ENCODE assay signal across 1 cellular context in the genomic region with DNA sequence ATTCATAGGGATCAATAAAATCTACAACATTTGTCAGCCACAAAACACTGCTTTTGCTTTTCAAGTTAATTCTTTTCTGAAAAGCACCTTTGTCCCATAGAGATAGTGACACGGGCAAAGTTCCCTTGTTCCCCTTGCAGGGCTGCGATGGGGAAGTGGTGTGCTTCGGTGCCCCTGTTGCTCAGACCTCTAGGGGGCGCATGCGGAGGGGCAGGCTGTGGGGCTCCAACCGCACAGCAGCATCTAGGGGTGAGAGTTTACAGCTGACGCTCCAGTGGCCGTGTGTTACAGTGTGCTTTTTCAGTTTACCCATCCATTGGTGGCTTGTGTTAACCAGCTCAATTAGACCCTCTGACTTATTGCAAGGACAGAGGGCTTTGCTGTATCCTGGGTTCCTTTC.
TF ChIP-seq lines count a peak whose summit lies in the region.

No MANE protein-coding gene starts in this region.

TF ChIP-seq in HepG2, 621 proteins besides CTCF, POLR2A, EP300 and RAD21 (continued from another document and continues in another):
- no peak for TF ChIP-seq ZNF75D (CRISPR knock-in tag; IDR thresholded peaks at IDR 0.05; ENCODE audit: borderline replicate concordance)
- TF ChIP-seq, protein P1, sequence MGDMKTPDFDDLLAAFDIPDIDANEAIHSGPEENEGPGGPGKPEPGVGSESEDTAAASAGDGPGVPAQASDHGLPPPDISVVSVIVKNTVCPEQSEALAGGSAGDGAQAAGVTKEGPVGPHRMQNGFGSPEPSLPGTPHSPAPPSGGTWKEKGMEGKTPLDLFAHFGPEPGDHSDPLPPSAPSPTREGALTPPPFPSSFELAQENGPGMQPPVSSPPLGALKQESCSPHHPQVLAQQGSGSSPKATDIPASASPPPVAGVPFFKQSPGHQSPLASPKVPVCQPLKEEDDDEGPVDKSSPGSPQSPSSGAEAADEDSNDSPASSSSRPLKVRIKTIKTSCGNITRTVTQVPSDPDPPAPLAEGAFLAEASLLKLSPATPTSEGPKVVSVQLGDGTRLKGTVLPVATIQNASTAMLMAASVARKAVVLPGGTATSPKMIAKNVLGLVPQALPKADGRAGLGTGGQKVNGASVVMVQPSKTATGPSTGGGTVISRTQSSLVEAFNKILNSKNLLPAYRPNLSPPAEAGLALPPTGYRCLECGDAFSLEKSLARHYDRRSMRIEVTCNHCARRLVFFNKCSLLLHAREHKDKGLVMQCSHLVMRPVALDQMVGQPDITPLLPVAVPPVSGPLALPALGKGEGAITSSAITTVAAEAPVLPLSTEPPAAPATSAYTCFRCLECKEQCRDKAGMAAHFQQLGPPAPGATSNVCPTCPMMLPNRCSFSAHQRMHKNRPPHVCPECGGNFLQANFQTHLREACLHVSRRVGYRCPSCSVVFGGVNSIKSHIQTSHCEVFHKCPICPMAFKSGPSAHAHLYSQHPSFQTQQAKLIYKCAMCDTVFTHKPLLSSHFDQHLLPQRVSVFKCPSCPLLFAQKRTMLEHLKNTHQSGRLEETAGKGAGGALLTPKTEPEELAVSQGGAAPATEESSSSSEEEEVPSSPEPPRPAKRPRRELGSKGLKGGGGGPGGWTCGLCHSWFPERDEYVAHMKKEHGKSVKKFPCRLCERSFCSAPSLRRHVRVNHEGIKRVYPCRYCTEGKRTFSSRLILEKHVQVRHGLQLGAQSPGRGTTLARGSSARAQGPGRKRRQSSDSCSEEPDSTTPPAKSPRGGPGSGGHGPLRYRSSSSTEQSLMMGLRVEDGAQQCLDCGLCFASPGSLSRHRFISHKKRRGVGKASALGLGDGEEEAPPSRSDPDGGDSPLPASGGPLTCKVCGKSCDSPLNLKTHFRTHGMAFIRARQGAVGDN (CRISPR knock-in tag; IDR thresholded peaks at IDR 0.05), result peak; percentile 33
- TF ChIP-seq RXRB (CRISPR knock-in tag; IDR thresholded peaks at IDR 0.05; ENCODE audit: borderline replicate concordance), result peak; percentile 64
- no peak for TF ChIP-seq ZNF678 (CRISPR knock-in tag; IDR thresholded peaks at IDR 0.05)
- no peak for TF ChIP-seq SOX13 (IDR thresholded peaks at IDR 0.05)
- 0 out of 4 replicates have a peak, but pooled peaks of 1 of the 2 experiments have one; percentile 25 for TF ChIP-seq SOX13 (CRISPR knock-in tag; conservative IDR thresholded peaks at IDR 0.05 in 1 of 2, IDR thresholded peaks at IDR 0.05 in 1 of 2)
- TF ChIP-seq CBX2 (IDR thresholded peaks at IDR 0.05; ENCODE audit: low read depth, low read length), result no peak
- no peak for TF ChIP-seq CBX2 (CRISPR knock-in tag; IDR thresholded peaks at IDR 0.05; ENCODE audit: low read depth)
- peak; percentile 25; the same call in 1 of the 2 replicates for TF ChIP-seq MYC (CRISPR knock-in tag; IDR thresholded peaks at IDR 0.05; ENCODE audit: borderline replicate concordance)
- TF ChIP-seq, protein P2, sequence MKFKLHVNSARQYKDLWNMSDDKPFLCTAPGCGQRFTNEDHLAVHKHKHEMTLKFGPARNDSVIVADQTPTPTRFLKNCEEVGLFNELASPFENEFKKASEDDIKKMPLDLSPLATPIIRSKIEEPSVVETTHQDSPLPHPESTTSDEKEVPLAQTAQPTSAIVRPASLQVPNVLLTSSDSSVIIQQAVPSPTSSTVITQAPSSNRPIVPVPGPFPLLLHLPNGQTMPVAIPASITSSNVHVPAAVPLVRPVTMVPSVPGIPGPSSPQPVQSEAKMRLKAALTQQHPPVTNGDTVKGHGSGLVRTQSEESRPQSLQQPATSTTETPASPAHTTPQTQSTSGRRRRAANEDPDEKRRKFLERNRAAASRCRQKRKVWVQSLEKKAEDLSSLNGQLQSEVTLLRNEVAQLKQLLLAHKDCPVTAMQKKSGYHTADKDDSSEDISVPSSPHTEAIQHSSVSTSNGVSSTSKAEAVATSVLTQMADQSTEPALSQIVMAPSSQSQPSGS (CRISPR knock-in tag; IDR thresholded peaks at IDR 0.05), result 0 out of 2 replicates have a peak, but pooled peaks have one; percentile 44
- TF ChIP-seq, protein P3, sequence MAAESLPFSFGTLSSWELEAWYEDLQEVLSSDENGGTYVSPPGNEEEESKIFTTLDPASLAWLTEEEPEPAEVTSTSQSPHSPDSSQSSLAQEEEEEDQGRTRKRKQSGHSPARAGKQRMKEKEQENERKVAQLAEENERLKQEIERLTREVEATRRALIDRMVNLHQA (CRISPR knock-in tag; IDR thresholded peaks at IDR 0.05), result no peak
- TF ChIP-seq CREM (IDR thresholded peaks at IDR 0.05), result no peak
- TF ChIP-seq CREM (CRISPR knock-in tag; IDR thresholded peaks at IDR 0.05), result no peak
- TF ChIP-seq ZNF749 (CRISPR knock-in tag; IDR thresholded peaks at IDR 0.05; ENCODE audit: borderline replicate concordance), result no peak
- TF ChIP-seq PRMT3 (CRISPR knock-in tag; IDR thresholded peaks at IDR 0.05; ENCODE audit: borderline replicate concordance, low read depth), result no peak
- TF ChIP-seq, protein P4, sequence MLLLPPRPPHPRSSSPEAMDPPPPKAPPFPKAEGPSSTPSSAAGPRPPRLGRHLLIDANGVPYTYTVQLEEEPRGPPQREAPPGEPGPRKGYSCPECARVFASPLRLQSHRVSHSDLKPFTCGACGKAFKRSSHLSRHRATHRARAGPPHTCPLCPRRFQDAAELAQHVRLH (CRISPR knock-in tag; IDR thresholded peaks at IDR 0.05; ENCODE audit: borderline replicate concordance, low read depth), result peak; percentile 28; the same call in 1 of the 2 replicates
- TF ChIP-seq ZNF607 (CRISPR knock-in tag; IDR thresholded peaks at IDR 0.05; ENCODE audit: borderline replicate concordance), result no peak
- TF ChIP-seq MYNN (CRISPR knock-in tag; IDR thresholded peaks at IDR 0.05; ENCODE audit: low read depth), result no peak
- 0 out of 2 replicates have a peak, but pooled peaks have one; percentile 25 for TF ChIP-seq TARDBP (CRISPR knock-in tag; IDR thresholded peaks at IDR 0.05)
- TF ChIP-seq, protein P5, sequence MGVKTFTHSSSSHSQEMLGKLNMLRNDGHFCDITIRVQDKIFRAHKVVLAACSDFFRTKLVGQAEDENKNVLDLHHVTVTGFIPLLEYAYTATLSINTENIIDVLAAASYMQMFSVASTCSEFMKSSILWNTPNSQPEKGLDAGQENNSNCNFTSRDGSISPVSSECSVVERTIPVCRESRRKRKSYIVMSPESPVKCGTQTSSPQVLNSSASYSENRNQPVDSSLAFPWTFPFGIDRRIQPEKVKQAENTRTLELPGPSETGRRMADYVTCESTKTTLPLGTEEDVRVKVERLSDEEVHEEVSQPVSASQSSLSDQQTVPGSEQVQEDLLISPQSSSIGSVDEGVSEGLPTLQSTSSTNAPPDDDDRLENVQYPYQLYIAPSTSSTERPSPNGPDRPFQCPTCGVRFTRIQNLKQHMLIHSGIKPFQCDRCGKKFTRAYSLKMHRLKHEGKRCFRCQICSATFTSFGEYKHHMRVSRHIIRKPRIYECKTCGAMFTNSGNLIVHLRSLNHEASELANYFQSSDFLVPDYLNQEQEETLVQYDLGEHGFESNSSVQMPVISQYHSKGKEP (CRISPR knock-in tag; IDR thresholded peaks at IDR 0.05), result 0 out of 2 replicates have a peak, but pooled peaks have one; percentile 24
- TF ChIP-seq CCDC6 (CRISPR knock-in tag; IDR thresholded peaks at IDR 0.05), result peak; percentile 28; the same call in 1 of the 2 replicates
- TF ChIP-seq ZNF572 (CRISPR knock-in tag; IDR thresholded peaks at IDR 0.05), result no peak
- TF ChIP-seq CBX5 (CRISPR knock-in tag; IDR thresholded peaks at IDR 0.05; ENCODE audit: borderline replicate concordance), result 0 out of 2 replicates have a peak, but pooled peaks have one; percentile 22
- TF ChIP-seq NFE2L2 (IDR thresholded peaks at IDR 0.05; ENCODE audit: low read length), result no peak
- peak; percentile 46; the same call in 1 of the 2 replicates for TF ChIP-seq HDAC2 (CRISPR knock-in tag; IDR thresholded peaks at IDR 0.05)
- TF ChIP-seq KAT8 (CRISPR knock-in tag; IDR thresholded peaks at IDR 0.05), result no peak
- no peak for TF ChIP-seq YEATS2 (CRISPR knock-in tag; IDR thresholded peaks at IDR 0.05; ENCODE audit: borderline replicate concordance)
- TF ChIP-seq EEA1 (CRISPR knock-in tag; IDR thresholded peaks at IDR 0.05; ENCODE audit: borderline replicate concordance), result no peak
- TF ChIP-seq ZNF841 (CRISPR knock-in tag; IDR thresholded peaks at IDR 0.05; ENCODE audit: borderline replicate concordance), result no peak
- TF ChIP-seq ZNF782 (CRISPR knock-in tag; IDR thresholded peaks at IDR 0.05; ENCODE audit: borderline replicate concordance), result peak; percentile 56; the same call in 1 of the 2 replicates
- TF ChIP-seq ISX (CRISPR knock-in tag; conservative IDR thresholded peaks at IDR 0.05), result no peak
- no peak for TF ChIP-seq MIER3 (CRISPR knock-in tag; IDR thresholded peaks at IDR 0.05; ENCODE audit: borderline replicate concordance)
- TF ChIP-seq ZNF850 (CRISPR knock-in tag; conservative IDR thresholded peaks at IDR 0.05), result no peak
- TF ChIP-seq MEIS1 (CRISPR knock-in tag; IDR thresholded peaks at IDR 0.05; ENCODE audit: borderline replicate concordance), result no peak
- TF ChIP-seq, protein P6, sequence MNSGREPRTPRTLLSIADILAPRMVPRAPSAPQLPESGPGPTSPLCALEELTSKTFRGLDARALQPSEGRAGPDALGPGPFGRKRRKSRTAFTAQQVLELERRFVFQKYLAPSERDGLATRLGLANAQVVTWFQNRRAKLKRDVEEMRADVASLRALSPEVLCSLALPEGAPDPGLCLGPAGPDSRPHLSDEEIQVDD (CRISPR knock-in tag; IDR thresholded peaks at IDR 0.05; ENCODE audit: borderline replicate concordance), result no peak
- no peak for TF ChIP-seq U2AF2 (IDR thresholded peaks at IDR 0.05; ENCODE audit: low read depth, low read length)
- peak; percentile 55 for TF ChIP-seq STAG1 (CRISPR knock-in tag; IDR thresholded peaks at IDR 0.05)
- no peak for TF ChIP-seq SIN3B (IDR thresholded peaks at IDR 0.05; ENCODE audit: low read length)
- peak; percentile 68 for TF ChIP-seq SALL1 (CRISPR knock-in tag; IDR thresholded peaks at IDR 0.05)
- TF ChIP-seq ZFYVE20 (CRISPR knock-in tag; IDR thresholded peaks at IDR 0.05; ENCODE audit: borderline replicate concordance, low read depth), result no peak
- TF ChIP-seq, protein P7, sequence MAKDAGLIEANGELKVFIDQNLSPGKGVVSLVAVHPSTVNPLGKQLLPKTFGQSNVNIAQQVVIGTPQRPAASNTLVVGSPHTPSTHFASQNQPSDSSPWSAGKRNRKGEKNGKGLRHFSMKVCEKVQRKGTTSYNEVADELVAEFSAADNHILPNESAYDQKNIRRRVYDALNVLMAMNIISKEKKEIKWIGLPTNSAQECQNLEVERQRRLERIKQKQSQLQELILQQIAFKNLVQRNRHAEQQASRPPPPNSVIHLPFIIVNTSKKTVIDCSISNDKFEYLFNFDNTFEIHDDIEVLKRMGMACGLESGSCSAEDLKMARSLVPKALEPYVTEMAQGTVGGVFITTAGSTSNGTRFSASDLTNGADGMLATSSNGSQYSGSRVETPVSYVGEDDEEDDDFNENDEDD (CRISPR knock-in tag; IDR thresholded peaks at IDR 0.05; ENCODE audit: borderline replicate concordance), result no peak
- TF ChIP-seq, protein P8, sequence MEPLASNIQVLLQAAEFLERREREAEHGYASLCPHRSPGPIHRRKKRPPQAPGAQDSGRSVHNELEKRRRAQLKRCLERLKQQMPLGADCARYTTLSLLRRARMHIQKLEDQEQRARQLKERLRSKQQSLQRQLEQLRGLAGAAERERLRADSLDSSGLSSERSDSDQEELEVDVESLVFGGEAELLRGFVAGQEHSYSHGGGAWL (CRISPR knock-in tag; IDR thresholded peaks at IDR 0.05), result no peak
- TF ChIP-seq, protein P9, sequence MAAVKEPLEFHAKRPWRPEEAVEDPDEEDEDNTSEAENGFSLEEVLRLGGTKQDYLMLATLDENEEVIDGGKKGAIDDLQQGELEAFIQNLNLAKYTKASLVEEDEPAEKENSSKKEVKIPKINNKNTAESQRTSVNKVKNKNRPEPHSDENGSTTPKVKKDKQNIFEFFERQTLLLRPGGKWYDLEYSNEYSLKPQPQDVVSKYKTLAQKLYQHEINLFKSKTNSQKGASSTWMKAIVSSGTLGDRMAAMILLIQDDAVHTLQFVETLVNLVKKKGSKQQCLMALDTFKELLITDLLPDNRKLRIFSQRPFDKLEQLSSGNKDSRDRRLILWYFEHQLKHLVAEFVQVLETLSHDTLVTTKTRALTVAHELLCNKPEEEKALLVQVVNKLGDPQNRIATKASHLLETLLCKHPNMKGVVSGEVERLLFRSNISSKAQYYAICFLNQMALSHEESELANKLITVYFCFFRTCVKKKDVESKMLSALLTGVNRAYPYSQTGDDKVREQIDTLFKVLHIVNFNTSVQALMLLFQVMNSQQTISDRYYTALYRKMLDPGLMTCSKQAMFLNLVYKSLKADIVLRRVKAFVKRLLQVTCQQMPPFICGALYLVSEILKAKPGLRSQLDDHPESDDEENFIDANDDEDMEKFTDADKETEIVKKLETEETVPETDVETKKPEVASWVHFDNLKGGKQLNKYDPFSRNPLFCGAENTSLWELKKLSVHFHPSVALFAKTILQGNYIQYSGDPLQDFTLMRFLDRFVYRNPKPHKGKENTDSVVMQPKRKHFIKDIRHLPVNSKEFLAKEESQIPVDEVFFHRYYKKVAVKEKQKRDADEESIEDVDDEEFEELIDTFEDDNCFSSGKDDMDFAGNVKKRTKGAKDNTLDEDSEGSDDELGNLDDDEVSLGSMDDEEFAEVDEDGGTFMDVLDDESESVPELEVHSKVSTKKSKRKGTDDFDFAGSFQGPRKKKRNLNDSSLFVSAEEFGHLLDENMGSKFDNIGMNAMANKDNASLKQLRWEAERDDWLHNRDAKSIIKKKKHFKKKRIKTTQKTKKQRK (IDR thresholded peaks at IDR 0.05; ENCODE audit: low read length), result no peak
- TF ChIP-seq, protein P10, sequence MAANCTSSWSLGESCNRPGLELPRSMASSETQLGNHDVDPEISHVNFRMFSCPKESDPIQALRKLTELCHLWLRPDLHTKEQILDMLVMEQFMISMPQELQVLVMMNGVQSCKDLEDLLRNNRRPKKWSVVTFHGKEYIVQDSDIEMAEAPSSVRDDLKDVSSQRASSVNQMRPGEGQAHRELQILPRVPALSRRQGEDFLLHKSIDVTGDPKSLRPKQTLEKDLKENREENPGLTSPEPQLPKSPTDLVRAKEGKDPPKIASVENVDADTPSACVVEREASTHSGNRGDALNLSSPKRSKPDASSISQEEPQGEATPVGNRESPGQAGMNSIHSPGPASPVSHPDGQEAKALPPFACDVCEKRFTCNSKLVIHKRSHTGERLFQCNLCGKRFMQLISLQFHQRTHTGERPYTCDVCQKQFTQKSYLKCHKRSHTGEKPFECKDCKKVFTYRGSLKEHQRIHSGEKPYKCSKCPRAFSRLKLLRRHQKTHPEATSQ (CRISPR knock-in tag; IDR thresholded peaks at IDR 0.05; ENCODE audit: borderline replicate concordance), result no peak
- TF ChIP-seq ZNF224 (CRISPR knock-in tag; IDR thresholded peaks at IDR 0.05), result no peak
- TF ChIP-seq ZNF737 (CRISPR knock-in tag; IDR thresholded peaks at IDR 0.05; ENCODE audit: borderline replicate concordance), result no peak
- 0 out of 2 replicates have a peak, but pooled peaks have one; percentile 38 for TF ChIP-seq CBFB (CRISPR knock-in tag; IDR thresholded peaks at IDR 0.05)
- TF ChIP-seq, protein P11, sequence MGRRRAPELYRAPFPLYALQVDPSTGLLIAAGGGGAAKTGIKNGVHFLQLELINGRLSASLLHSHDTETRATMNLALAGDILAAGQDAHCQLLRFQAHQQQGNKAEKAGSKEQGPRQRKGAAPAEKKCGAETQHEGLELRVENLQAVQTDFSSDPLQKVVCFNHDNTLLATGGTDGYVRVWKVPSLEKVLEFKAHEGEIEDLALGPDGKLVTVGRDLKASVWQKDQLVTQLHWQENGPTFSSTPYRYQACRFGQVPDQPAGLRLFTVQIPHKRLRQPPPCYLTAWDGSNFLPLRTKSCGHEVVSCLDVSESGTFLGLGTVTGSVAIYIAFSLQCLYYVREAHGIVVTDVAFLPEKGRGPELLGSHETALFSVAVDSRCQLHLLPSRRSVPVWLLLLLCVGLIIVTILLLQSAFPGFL (CRISPR knock-in tag; IDR thresholded peaks at IDR 0.05), result no peak
- TF ChIP-seq ZNF552 (CRISPR knock-in tag; IDR thresholded peaks at IDR 0.05; ENCODE audit: borderline replicate concordance), result no peak
